12 cellular contexts compared by ENCODE assay signal in the genomic region with DNA sequence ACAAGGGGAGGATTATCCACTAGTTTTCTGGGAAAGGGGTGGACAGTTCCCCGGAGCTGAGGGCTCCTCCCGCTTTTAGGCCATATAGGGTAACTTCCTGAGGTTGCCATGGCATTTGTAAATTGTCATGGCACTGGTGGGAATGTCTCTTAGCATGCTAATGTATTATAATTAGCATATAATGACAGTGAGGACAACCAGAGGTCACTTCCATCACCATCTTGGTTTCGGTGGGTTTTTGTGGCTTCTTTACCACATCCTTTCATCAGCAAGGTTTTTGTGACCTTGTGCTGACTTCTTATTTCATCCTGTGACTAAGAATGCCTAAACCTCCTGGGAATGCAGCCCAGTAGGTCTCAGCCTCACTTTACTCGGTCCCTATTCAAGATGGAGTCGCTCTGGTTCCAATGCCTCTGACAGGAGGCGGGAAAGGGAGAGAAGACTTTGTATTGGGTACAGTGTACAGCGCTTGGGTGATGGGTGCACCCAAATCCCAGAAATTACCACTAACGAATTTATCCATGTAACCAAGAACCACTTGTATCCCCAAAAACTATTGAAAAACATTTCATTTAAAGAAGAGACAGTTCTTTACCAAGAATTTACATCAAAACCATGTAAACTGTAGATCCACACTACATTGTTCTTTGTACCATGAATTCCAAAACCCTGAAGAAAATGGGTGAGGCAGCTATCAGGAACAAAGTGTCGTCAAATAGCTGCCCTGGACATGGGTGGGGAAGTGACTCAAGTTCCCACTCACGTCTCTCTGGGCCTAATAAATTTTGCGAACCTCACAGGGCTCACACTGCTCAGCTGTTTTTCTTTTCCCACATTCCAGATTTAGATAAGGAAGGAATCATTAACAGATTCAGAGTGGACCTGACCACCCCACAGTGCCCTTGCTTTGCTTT. TPM values are rescaled to one million over a fixed set of nuclear protein-coding genes. Genes with fewer than 3 reads are reported as not detected.
DNase-seq lines count a peak whose midpoint lies in the region; ATAC-seq, FAIRE-seq and TF ChIP-seq lines count a peak whose summit lies in the region.
"Had no signal": no experiment of that assay in that cellular context is flagged by ENCODE, and none has a peak within 500 bp of the region (broad histone marks: within the 10 kb centered on the region; RNA-seq: fewer than 3 reads in every experiment).

No MANE protein-coding gene starts in this region.

- no peaks in the 10 kb centered on the region for H3K27me3 ChIP-seq in bronchial epithelial cell (ENCODE audit: control insufficient read depth, insufficient read depth, low read length)
- H3K27me3 ChIP-seq in testis, result no peaks in the 10 kb centered on the region
- H3K27me3 ChIP-seq: BE2C, uterus had no signal

- FAIRE-seq in bronchial epithelial cell (lab: Jason Lieb, UNC), result no peak

- no peaks in the 10 kb centered on the region for H3K9me3 ChIP-seq in testis
- H3K9me3 ChIP-seq: BE2C, uterus had no signal

- CTCF ChIA-PET in activated CD8-positive, alpha-beta memory T cell treated with anti-CD3 and anti-CD28 coated beads, Interleukin-2, amount 10 ng/mL, durations not matched to agents 7 days and 5 days (lab: Charles Lee), result no interaction called here

- intact Hi-C loops in left ventricle myocardium superior (cut with micrococcal nuclease), result no loop called here
- intact Hi-C loops in testis (cut with DNase I; ENCODE audit: low total_unique reads), result no loop called here

- peaks cover 58% of the 10 kb centered on the region for H3K27me3 Mint-ChIP-seq in activated CD8-positive, alpha-beta memory T cell treated with anti-CD3 and anti-CD28 coated beads, Interleukin-2, amount 10 ng/mL, durations not matched to agents 7 days and 5 days

- no peak for TF ChIP-seq POLR2A in testis (IDR thresholded peaks at IDR 0.05)

- H3K27ac ChIP-seq in testis, result no peak overlapping the region
- H3K27ac ChIP-seq: parathyroid adenoma, uterus had no signal

- H3K27ac Mint-ChIP-seq in activated CD8-positive, alpha-beta memory T cell treated with anti-CD3 and anti-CD28 coated beads, Interleukin-2, amount 10 ng/mL, durations not matched to agents 7 days and 5 days, result no peak overlapping the region

- DNase-seq in activated CD8-positive, alpha-beta memory T cell treated with anti-CD3 and anti-CD28 coated beads, Interleukin-2, amount 10 ng/mL, durations not matched to agents 7 days and 5 days, result peak; percentile 79
- DNase-seq in activated CD8-positive, alpha-beta memory T cell treated with anti-CD3 and anti-CD28 coated beads for 24 hours, result no peak
- DNase-seq in LoVo (ENCODE audit: low spot score) (peak; percentile 11), bronchial epithelial cell (ENCODE audit: low read depth) (peak; percentile 36), stromal cell of bone marrow (ENCODE audit: low read depth) (peak; percentile 28), GM13977 (ENCODE audit: low spot score) (no peak), left ventricle myocardium superior (no peak), testis (no peak)
- DNase-seq: BE2C, T-cell, uterus had no signal

- in situ Hi-C loops in GM13977 (cut with MboI; ENCODE audit: low pct_unique_long_range_greater_than_20kb, low sequenced_read_pairs, unreplicated experiment), result no loop called here

- H3K36me3 Mint-ChIP-seq in activated CD8-positive, alpha-beta memory T cell treated with anti-CD3 and anti-CD28 coated beads, Interleukin-2, amount 10 ng/mL, durations not matched to agents 7 days and 5 days, result peaks cover 2% of the 10 kb centered on the region
- H3K36me3 Mint-ChIP-seq: T-cell had no signal

- H3K4me3 ChIP-seq in bronchial epithelial cell (ENCODE audit: low read depth, low read length), result no peak overlapping the region
- no peak overlapping the region for H3K4me3 ChIP-seq in testis
- H3K4me3 ChIP-seq: uterus had no signal

- H3K9me3 Mint-ChIP-seq in activated CD8-positive, alpha-beta memory T cell treated with anti-CD3 and anti-CD28 coated beads, Interleukin-2, amount 10 ng/mL, durations not matched to agents 7 days and 5 days (ENCODE audit: low read depth), result no peaks in the 10 kb centered on the region
- H3K9me3 Mint-ChIP-seq: T-cell had no signal

- 81 to 82% methylated on average over 11 of the region's 11 CpGs for WGBS in testis, 2 donors

- no peaks in the 10 kb centered on the region for H3K4me1 ChIP-seq in testis
- H3K4me1 ChIP-seq: BE2C, uterus had no signal

- peak; percentile 52 for ATAC-seq in activated CD8-positive, alpha-beta memory T cell treated with anti-CD3 and anti-CD28 coated beads, Interleukin-2, amount 10 ng/mL, durations not matched to agents 7 days and 5 days
- ATAC-seq in left ventricle myocardium superior, result no peak

- TF ChIP-seq CTCF in bronchial epithelial cell (IDR thresholded peaks at IDR 0.05; ENCODE audit: insufficient read depth, low read length, severe bottlenecking), result no peak
- TF ChIP-seq CTCF in GM13977 (IDR thresholded peaks at IDR 0.05; ENCODE audit: extremely low read depth, insufficient read depth, missing control alignments), result no peak
- TF ChIP-seq CTCF in testis (IDR thresholded peaks at IDR 0.05), result no peak

- H3K36me3 ChIP-seq in bronchial epithelial cell (ENCODE audit: control insufficient read depth, insufficient read depth, low read length), result no peaks in the 10 kb centered on the region
- no peaks in the 10 kb centered on the region for H3K36me3 ChIP-seq in testis (ENCODE audit: low read depth, missing control alignments)
- H3K36me3 ChIP-seq: BE2C, uterus had no signal

- H3K4me3 Mint-ChIP-seq in activated CD8-positive, alpha-beta memory T cell treated with anti-CD3 and anti-CD28 coated beads, Interleukin-2, amount 10 ng/mL, durations not matched to agents 7 days and 5 days, result no peak overlapping the region

- peaks cover 61% of the 10 kb centered on the region for H3K4me1 Mint-ChIP-seq in activated CD8-positive, alpha-beta memory T cell treated with anti-CD3 and anti-CD28 coated beads, Interleukin-2, amount 10 ng/mL, durations not matched to agents 7 days and 5 days

RNA-seq across cellular contexts. Expression of gene SLC2A5, which starts 8.9 kb away (rescaled TPM):
- not detected for total RNA-seq in activated CD8-positive, alpha-beta memory T cell treated with anti-CD3 and anti-CD28 coated beads, Interleukin-2, amount 10 ng/mL, durations not matched to agents 7 days and 5 days
- under 0.01 and 0.26 TPM in 2 replicates for total RNA-seq in bronchial epithelial cell
- 3.2 TPM for total RNA-seq in left ventricle myocardium superior
- 10 to 100 TPM; 74.1 to 90.5 TPM for total RNA-seq in testis
- 230 TPM for polyA plus RNA-seq in testis (ENCODE audit: insufficient read depth, low read depth, low replicate concordance)

RNA-seq across cellular contexts. Expression of gene GPR157, which starts 50.6 kb away (rescaled TPM):
- total RNA-seq in activated CD8-positive, alpha-beta memory T cell treated with anti-CD3 and anti-CD28 coated beads, Interleukin-2, amount 10 ng/mL, durations not matched to agents 7 days and 5 days, result 1 to 10 TPM; 3.6 to 4.5 TPM
- total RNA-seq in bronchial epithelial cell (44.0 and 69.6 TPM in 2 replicates), left ventricle myocardium superior (42.2 TPM), testis (10 to 100 TPM in 1 of 2 donors, 1 to 10 TPM in 1; 8.8 to 11.7 TPM)
- 4.1 TPM for polyA plus RNA-seq in testis (ENCODE audit: insufficient read depth, low read depth, low replicate concordance)

RNA-seq across cellular contexts. Expression of gene SLC2A7, which starts 52.1 kb away (rescaled TPM):
- not detected for total RNA-seq in activated CD8-positive, alpha-beta memory T cell treated with anti-CD3 and anti-CD28 coated beads, Interleukin-2, amount 10 ng/mL, durations not matched to agents 7 days and 5 days
- not detected in 2 replicates for total RNA-seq in bronchial epithelial cell
- not detected for total RNA-seq in left ventricle myocardium superior
- total RNA-seq in testis, result 1 to 10 TPM; 1.4 to 2.2 TPM
- 0.75 TPM for polyA plus RNA-seq in testis (ENCODE audit: insufficient read depth, low read depth, low replicate concordance)
- total RNA-seq: T-cell, uterus had no signal

Comparison
In these comparisons a context has a peak if more than half of its experiments do, and no peak if none do; other contexts are left out.
1. DNase-seq: peak in activated CD8-positive, alpha-beta memory T cell treated with anti-CD3 and anti-CD28 coated beads, Interleukin-2, amount 10 ng/mL, durations not matched to agents 7 days and 5 days (single experiment), LoVo (single experiment), bronchial epithelial cell (single experiment) and stromal cell of bone marrow (single experiment); none in activated CD8-positive, alpha-beta memory T cell treated with anti-CD3 and anti-CD28 coated beads for 24 hours (single experiment), GM13977 (single experiment), left ventricle myocardium superior (single experiment) and testis (single experiment).
2. RNA of gene SLC2A5, which starts 8.9 kb away (total RNA-seq): 74.1 to 90.5 TPM in testis; 3.2 TPM in left ventricle myocardium superior (single experiment), under 0.01 to 0.26 TPM in bronchial epithelial cell and not detected in activated CD8-positive, alpha-beta memory T cell treated with anti-CD3 and anti-CD28 coated beads, Interleukin-2, amount 10 ng/mL, durations not matched to agents 7 days and 5 days; every median in the first group is over 10 times any median in the second.